16 cellular contexts compared by ENCODE assay signal in genomic region chr13:98039261-98039660, GRCh38.
DNase-seq lines count a peak whose midpoint lies in the region; ATAC-seq lines count a peak whose summit lies in the region.
"Had no signal": no experiment of that assay in that cellular context is flagged by ENCODE, and none has a peak within 500 bp of the region (broad histone marks: within the 10 kb centered on the region; RNA-seq: fewer than 3 reads in every experiment).

No MANE protein-coding gene starts in this region.

- H3K36me3 Mint-ChIP-seq in effector memory CD8-positive, alpha-beta T cell (ENCODE audit: insufficient read depth), result no peaks in the 10 kb centered on the region
- H3K36me3 Mint-ChIP-seq: CD14-positive monocyte; CD8-positive, alpha-beta memory T cell had no signal

- no peak for ATAC-seq in effector memory CD8-positive, alpha-beta T cell (replicated peaks)

- H3K27ac Mint-ChIP-seq in effector memory CD8-positive, alpha-beta T cell, result no peak overlapping the region
- H3K27ac Mint-ChIP-seq: CD14-positive monocyte; CD4-positive, alpha-beta T cell; CD8-positive, alpha-beta memory T cell; HFFc6 had no signal

- H3K4me3 Mint-ChIP-seq in effector memory CD8-positive, alpha-beta T cell, result no peak overlapping the region
- H3K4me3 Mint-ChIP-seq: CD14-positive monocyte; CD4-positive, alpha-beta T cell; CD8-positive, alpha-beta memory T cell; HFFc6 had no signal

- H3K27me3 Mint-ChIP-seq in effector memory CD8-positive, alpha-beta T cell, result peaks cover 0 to 21% of the 10 kb centered on the region in 2 donors
- H3K27me3 Mint-ChIP-seq: CD4-positive, alpha-beta T cell had no signal

- H3K4me1 Mint-ChIP-seq in effector memory CD8-positive, alpha-beta T cell (ENCODE audit: low read depth in 2 of 2), result no peaks in the 10 kb centered on the region
- H3K4me1 Mint-ChIP-seq: CD14-positive monocyte; CD8-positive, alpha-beta memory T cell had no signal

- DNase-seq in NCI-H1417 (lab: John Stamatoyannopoulos, UW) (peak in 2 of 3 experiments; percentile 16 to 18), NCI-H1417 treated with DMSO at 0.1 percent for 48 hours (lab: John Stamatoyannopoulos, UW) (no peak), NCI-H748 (lab: John Stamatoyannopoulos, UW; ENCODE audit: unreplicated experiment) (peak; percentile 13), NCI-H748 treated with DMSO at 0.1 percent for 48 hours (lab: John Stamatoyannopoulos, UW) (no peak), NCI-H69 (lab: John Stamatoyannopoulos, UW) (peak; percentile 71), islet precursor cell (peak; percentile 17), retina (no peak)
- DNase-seq in effector memory CD8-positive, alpha-beta T cell, result no peak
- DNase-seq: BE2C; CD4-positive, alpha-beta T cell; CD8-positive, alpha-beta memory T cell; DMS 273 treated with DMSO at 0.1 percent for 48 hours; DND-41; GOT3; HFFc6 had no signal

- H3K9me3 Mint-ChIP-seq in effector memory CD8-positive, alpha-beta T cell, result no peaks in the 10 kb centered on the region
- H3K9me3 Mint-ChIP-seq: CD4-positive, alpha-beta T cell; CD8-positive, alpha-beta memory T cell; HFFc6 had no signal

Comparison
In these comparisons a context has a peak if more than half of its experiments do, and no peak if none do; other contexts are left out.
1. DNase-seq: peak in NCI-H1417 (2 of 3), NCI-H748 (single experiment), NCI-H69 (single experiment) and islet precursor cell (single experiment); none in NCI-H1417 treated with DMSO at 0.1 percent for 48 hours (single experiment), NCI-H748 treated with DMSO at 0.1 percent for 48 hours (single experiment), effector memory CD8-positive, alpha-beta T cell (0 of 3) and retina (single experiment).